Comparison of ENCODE assay signal across 1 cellular context in genomic region chr18:2002178-2002577, GRCh38.
TF ChIP-seq lines count a peak whose summit lies in the region.

No MANE protein-coding gene starts in this region.

TF ChIP-seq in WTC11, 78 proteins besides CTCF, POLR2A, EP300 and RAD21 (continued from another document):
- TF ChIP-seq ERG (CRISPR knock-in tag; IDR thresholded peaks at IDR 0.05) = no peak
- no peak for TF ChIP-seq AFF4 (CRISPR knock-in tag; IDR thresholded peaks at IDR 0.05; ENCODE audit: borderline replicate concordance)
- TF ChIP-seq MLX (CRISPR knock-in tag; IDR thresholded peaks at IDR 0.05) = no peak
- no peak for TF ChIP-seq NR2C2 (CRISPR knock-in tag; IDR thresholded peaks at IDR 0.05)
- no peak for TF ChIP-seq E2F1 (CRISPR knock-in tag; IDR thresholded peaks at IDR 0.05)
